ENCODE assay signal across 23 cellular contexts in the genomic region with DNA sequence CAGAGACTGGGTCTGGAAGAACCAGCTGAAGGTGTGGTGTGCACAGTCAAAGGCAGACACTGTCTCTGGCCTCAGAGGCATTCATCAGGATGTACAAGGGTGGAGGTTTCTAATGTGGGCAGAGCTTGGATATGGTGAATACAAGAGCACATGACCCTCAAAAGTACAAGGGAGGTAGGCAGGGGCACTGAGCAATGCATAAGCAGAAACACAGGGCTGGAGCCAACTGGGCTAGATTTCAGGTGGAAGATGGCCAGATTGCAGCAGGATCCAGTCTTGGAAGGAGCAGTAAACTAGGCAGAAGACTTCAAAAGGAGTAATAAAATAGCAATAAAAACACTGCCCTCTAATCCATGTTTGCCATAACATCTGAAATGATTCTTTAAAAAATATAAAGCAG.
DNase-seq lines count a peak whose midpoint lies in the region; ATAC-seq, FAIRE-seq and TF ChIP-seq lines count a peak whose summit lies in the region.
"Had no signal": no experiment of that assay in that cellular context is flagged by ENCODE, and none has a peak within 500 bp of the region (broad histone marks: within the 10 kb centered on the region; RNA-seq: fewer than 3 reads in every experiment).

No MANE protein-coding gene starts in this region.

- POLR2A ChIA-PET in H1 (lab: Charles Lee; ENCODE audit: partially characterized antibody) = no interaction called here

- H3K14ac ChIP-seq in H1 (ENCODE audit: insufficient read length) = no peak overlapping the region

- no peak overlapping the region for H2BK12ac ChIP-seq in H1 (ENCODE audit: low read depth, low read length)

- no peak for TF ChIP-seq EP300 in H1 (IDR thresholded peaks at IDR 0.05; ENCODE audit: borderline replicate concordance in 1 of 2, low read depth in 2 of 2, low read length in 2 of 2)

- no peak overlapping the region for H3K56ac ChIP-seq in H1 (replicated peaks; ENCODE audit: insufficient read length, low read depth, low read length)

- ATAC-seq in omental fat pad (ENCODE audit: low FRiP score) = peak; percentile 81
- ATAC-seq in HG03354 (IDR thresholded peaks at IDR 0.05; ENCODE audit: poor library complexity, severe bottlenecking, unreplicated experiment) = no peak
- ATAC-seq: HCT116 had no signal

- H2AFZ ChIP-seq in OCI-LY3 (ENCODE audit: low read depth, low read length) (no peak overlapping the region), H1 (ENCODE audit: low read length) (0 out of 2 replicates have a peak overlapping the region, but pooled peaks have one; percentile 23)

- H3K4me1 ChIP-seq in OCI-LY3 (ENCODE audit: low read length) = peaks cover 12% of the 10 kb centered on the region
- no peaks in the 10 kb centered on the region for H3K4me1 ChIP-seq in H1 (replicated peaks in 1 of 4; ENCODE audit: control insufficient read depth in 3 of 4, insufficient read depth in 4 of 4, low read length in 3 of 4)
- no peaks in the 10 kb centered on the region for H3K4me1 ChIP-seq in BE2C
- H3K4me1 ChIP-seq: Peyer's patch had no signal

- no peak for FAIRE-seq in H1 (lab: Jason Lieb, UNC)
- FAIRE-seq: GM12891 had no signal

- no peak overlapping the region for H2BK20ac ChIP-seq in H1 (ENCODE audit: low read length)

- H3K36me3 ChIP-seq in OCI-LY3 (replicated peaks; ENCODE audit: low read depth, low read length) (peaks cover 3% of the 10 kb centered on the region), H1 (ENCODE audit: control insufficient read depth in 2 of 4, insufficient read depth in 4 of 4, low read length in 3 of 4) (no peaks in the 10 kb centered on the region), BE2C (no peaks in the 10 kb centered on the region), WERI-Rb-1 (no peaks in the 10 kb centered on the region)
- H3K36me3 ChIP-seq: Peyer's patch had no signal

- H2AK5ac ChIP-seq in H1 (ENCODE audit: low read depth, low read length) = no peak overlapping the region

- CTCF ChIA-PET in H1 (lab: Charles Lee; ENCODE audit: partially characterized antibody) = no interaction called here

- no peaks in the 10 kb centered on the region for H4K20me1 ChIP-seq in OCI-LY3 (ENCODE audit: insufficient read depth, low read length)
- H4K20me1 ChIP-seq in H1 (replicated peaks in 1 of 2; ENCODE audit: control insufficient read depth in 1 of 2, insufficient read depth in 2 of 2, low read length in 2 of 2) = no peaks in the 10 kb centered on the region

- H3K27ac ChIP-seq in OCI-LY3 (ENCODE audit: low read length) (no peak overlapping the region), H1 (ENCODE audit: low read depth, low read length) (no peak overlapping the region), WERI-Rb-1 (no peak overlapping the region)
- H3K27ac ChIP-seq: Peyer's patch had no signal

- no peak for TF ChIP-seq CTCF in OCI-LY3 (IDR thresholded peaks at IDR 0.05; ENCODE audit: low read depth, low read length)
- TF ChIP-seq CTCF in H1 (IDR thresholded peaks at IDR 0.05; ENCODE audit: control extremely low read depth in 1 of 3, insufficient read depth in 1 of 3, low read depth in 1 of 3, low read length in 3 of 3) = no peak
- TF ChIP-seq CTCF in omental fat pad (IDR thresholded peaks at IDR 0.05) = no peak
- TF ChIP-seq CTCF in BE2C (IDR thresholded peaks at IDR 0.05; ENCODE audit: low read depth, low read length) = no peak
- no peak for TF ChIP-seq CTCF in WERI-Rb-1 (IDR thresholded peaks at IDR 0.05; ENCODE audit: low read depth, low read length)

- TF ChIP-seq POLR2A in H1 (IDR thresholded peaks at IDR 0.05; ENCODE audit: control extremely low read depth in 1 of 2, low read depth in 2 of 2, low read length in 2 of 2) = no peak

- no peak overlapping the region for H4K5ac ChIP-seq in H1 (ENCODE audit: insufficient read length, low read depth, low read length)

- H3K9ac ChIP-seq in OCI-LY3 (ENCODE audit: low read length) (no peak overlapping the region), H1 (replicated peaks in 1 of 4; ENCODE audit: extremely low read depth in 1 of 4, low read depth in 3 of 4, low read length in 3 of 4) (no peak overlapping the region)
- H3K9ac ChIP-seq: SK-N-SH had no signal

- no peak overlapping the region for H3K4ac ChIP-seq in H1 (replicated peaks; ENCODE audit: insufficient read length, low read depth, low read length)

- H3K23me2 ChIP-seq in H1 (ENCODE audit: low read depth, low read length) = no peaks in the 10 kb centered on the region

- H3K23ac ChIP-seq in H1 (ENCODE audit: insufficient read length) = no peak overlapping the region

- H3K27me3 ChIP-seq in OCI-LY3 (ENCODE audit: low read depth, low read length) (no peaks in the 10 kb centered on the region), H1 (replicated peaks in 1 of 4; ENCODE audit: control insufficient read depth in 3 of 4, extremely low read depth in 1 of 4, insufficient read depth in 3 of 4, low read length in 3 of 4) (no peaks in the 10 kb centered on the region), BE2C (no peaks in the 10 kb centered on the region), WERI-Rb-1 (ENCODE audit: insufficient read depth, low read depth, severe bottlenecking) (no peaks in the 10 kb centered on the region)
- H3K27me3 ChIP-seq: Peyer's patch had no signal

- TF ChIP-seq RAD21 in H1 (IDR thresholded peaks at IDR 0.05 in 1 of 2, conservative IDR thresholded peaks at IDR 0.05 in 1 of 2; ENCODE audit: low read depth in 2 of 2, low read length in 2 of 2) = no peak

- H3K4me3 ChIP-seq in OCI-LY3 (ENCODE audit: low read length) (no peak overlapping the region), H1 (ENCODE audit: extremely low read depth in 1 of 4, insufficient read depth in 2 of 4, low read depth in 3 of 4, low read length in 4 of 4) (no peak overlapping the region), BE2C (ENCODE audit: low read depth, low read length) (no peak overlapping the region), WERI-Rb-1 (ENCODE audit: low read depth, low read length) (no peak overlapping the region)
- H3K4me3 ChIP-seq: Peyer's patch had no signal

- no peak overlapping the region for H2BK120ac ChIP-seq in H1 (replicated peaks; ENCODE audit: low read depth, low read length)

- DNase-seq in H1 (ENCODE audit: low read depth in 1 of 2, low spot score in 2 of 2) (no peak), omental fat pad (ENCODE audit: low spot score) (no peak), ureter (ENCODE audit: low spot score) (peak; percentile 52), BE2C (no peak), WERI-Rb-1 (no peak)
- DNase-seq: CD8-positive, alpha-beta memory T cell; DMS 273 treated with DMSO at 0.1 percent for 48 hours; DMS79; EL; GF-D8; IMR-90; KG1; NCI-H1048; NCI-H1694 treated with DMSO at 0.1 percent for 48 hours; NCI-H2081 treated with DMSO at 0.1 percent for 48 hours; NCI-H526 treated with DMSO at 0.1 percent for 48 hours; Peyer's patch; SK-N-SH; SW 1271 had no signal

- H2BK5ac ChIP-seq in H1 (ENCODE audit: low read depth, low read length) = no peak overlapping the region

- no peak overlapping the region for H4K91ac ChIP-seq in H1 (replicated peaks; ENCODE audit: insufficient read length, low read length)

- H3K9me3 ChIP-seq in OCI-LY3 (ENCODE audit: insufficient read depth, low read length) (peaks cover 8% of the 10 kb centered on the region; the same call in 1 of the 2 replicates), H1 (ENCODE audit: insufficient read depth in 2 of 2, low read depth in 1 of 2, low read length in 1 of 2) (peaks cover 0 to 2% of the 10 kb centered on the region in 2 experiments; a peak in 2 of 4 replicates), BE2C (no peaks in the 10 kb centered on the region), WERI-Rb-1 (ENCODE audit: severe bottlenecking) (no peaks in the 10 kb centered on the region)
- H3K9me3 ChIP-seq: SK-N-SH had no signal

- H3K79me2 ChIP-seq in OCI-LY3 (ENCODE audit: low read length) (no peaks in the 10 kb centered on the region), H1 (ENCODE audit: control insufficient read depth in 1 of 2, insufficient read depth in 2 of 2, low read length in 2 of 2) (no peaks in the 10 kb centered on the region)

- no peaks in the 10 kb centered on the region for H3K79me1 ChIP-seq in H1 (ENCODE audit: low read depth, low read length)

- H3K18ac ChIP-seq in H1 (ENCODE audit: extremely low read depth, low read length) = no peak overlapping the region

- H3K4me2 ChIP-seq in OCI-LY3 (ENCODE audit: low read length) = 0 out of 2 replicates have a peak overlapping the region, but pooled peaks have one; percentile 46
- no peak overlapping the region for H3K4me2 ChIP-seq in H1 (ENCODE audit: insufficient read depth in 1 of 2, low read depth in 2 of 2, low read length in 2 of 2)
- H3K4me2 ChIP-seq: SK-N-SH had no signal

- H4K8ac ChIP-seq in H1 (ENCODE audit: extremely low read depth, insufficient read depth, low read length) = no peak overlapping the region

- H2BK15ac ChIP-seq in H1 (ENCODE audit: low read length) = no peak overlapping the region

TF ChIP-seq in H1, 55 proteins besides CTCF, POLR2A, EP300 and RAD21:
- TF ChIP-seq PHF8 (conservative IDR thresholded peaks at IDR 0.05; ENCODE audit: low read depth, low read length) (no peak), CBX5 (IDR thresholded peaks at IDR 0.05; ENCODE audit: low read depth, low read length) (no peak), MAFK (IDR thresholded peaks at IDR 0.05; ENCODE audit: low read depth, low read length) (no peak), SP1 (IDR thresholded peaks at IDR 0.05; ENCODE audit: low read depth, low read length) (no peak), TBP (IDR thresholded peaks at IDR 0.05; ENCODE audit: low read depth, low read length) (no peak), KDM5A (IDR thresholded peaks at IDR 0.05; ENCODE audit: low read length) (no peak), MAX (IDR thresholded peaks at IDR 0.05) (no peak), POU5F1 (IDR thresholded peaks at IDR 0.05; ENCODE audit: low read depth, low read length) (no peak), RBBP5 (IDR thresholded peaks at IDR 0.05; ENCODE audit: borderline replicate concordance, low read depth, low read length) (no peak), ZNF274 (IDR thresholded peaks at IDR 0.05; ENCODE audit: borderline replicate concordance, extremely low read depth, low read length) (no peak), SIRT6 (IDR thresholded peaks at IDR 0.05; ENCODE audit: low read length) (no peak), POLR2AphosphoS5 (IDR thresholded peaks at IDR 0.05; ENCODE audit: low read depth, low read length) (no peak), JUN (IDR thresholded peaks at IDR 0.05; ENCODE audit: low read depth, low read length) (no peak), CEBPB (IDR thresholded peaks at IDR 0.05; ENCODE audit: low read depth, low read length) (no peak), TAF1 (IDR thresholded peaks at IDR 0.05; ENCODE audit: low read depth, low read length) (no peak), GTF2F1 (IDR thresholded peaks at IDR 0.05; ENCODE audit: borderline replicate concordance, low read depth, low read length) (no peak), HDAC6 (IDR thresholded peaks at IDR 0.05; ENCODE audit: low read depth, low read length) (no peak)
TF ChIP-seq in H1: peak in this region for 0.
